16 cellular contexts compared by ENCODE assay signal in the genomic region with DNA sequence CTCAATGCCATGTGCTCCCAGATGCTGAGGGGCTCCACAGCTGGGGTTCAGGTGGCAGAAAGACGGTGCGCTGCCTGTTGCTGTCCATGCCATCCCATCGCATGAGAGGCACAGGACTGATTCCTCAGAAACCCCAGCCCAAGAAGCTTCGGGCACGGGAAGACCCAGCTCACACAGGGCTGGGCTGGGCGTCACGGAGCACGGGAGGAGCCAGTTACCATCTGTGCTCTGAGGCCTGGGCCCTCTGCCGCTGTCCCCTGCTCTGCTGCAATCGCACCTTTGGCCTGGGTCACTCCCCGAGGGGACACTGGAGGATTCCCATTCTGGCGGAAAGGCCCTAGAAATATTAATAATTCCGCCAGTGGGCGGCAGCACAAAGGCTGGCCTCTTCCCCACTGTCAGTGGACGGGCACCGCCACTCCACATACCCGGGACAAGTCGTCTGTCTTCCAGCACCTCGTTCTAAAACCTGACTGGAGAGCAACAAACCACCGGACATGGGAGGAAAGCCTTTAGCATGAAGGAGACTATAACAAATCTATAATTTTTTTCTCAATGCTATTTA.
DNase-seq lines count a peak whose midpoint lies in the region; ATAC-seq, FAIRE-seq and TF ChIP-seq lines count a peak whose summit lies in the region.
"Had no signal": no experiment of that assay in that cellular context is flagged by ENCODE, and none has a peak within 500 bp of the region (broad histone marks: within the 10 kb centered on the region; RNA-seq: fewer than 3 reads in every experiment).

No MANE protein-coding gene starts in this region.

- H3K9me3 ChIP-seq in CD4-positive, CD25-positive, alpha-beta regulatory T cell (ENCODE audit: control insufficient read depth in 2 of 2, low read length in 2 of 2) = no peaks in the 10 kb centered on the region
- H3K9me3 ChIP-seq: breast epithelium had no signal

- ATAC-seq in CD4-positive, CD25-positive, alpha-beta regulatory T cell (ENCODE audit: low read depth in 2 of 2) = no peak
- no peak for ATAC-seq in GM19328 (IDR thresholded peaks at IDR 0.05; ENCODE audit: unreplicated experiment)
- ATAC-seq: activated CD4-positive, CD25-positive, alpha-beta regulatory T cell treated with anti-CD3 and anti-CD28 coated beads, Interleukin-2, amount 50 U/mL, for 24 hours; sciatic nerve had no signal

- no peaks in the 10 kb centered on the region for H3K9me3 Mint-ChIP-seq in CD4-positive, CD25-positive, alpha-beta regulatory T cell
- H3K9me3 Mint-ChIP-seq in chondrocyte (ENCODE audit: low read depth) (no peaks in the 10 kb centered on the region), mesothelial cell of epicardium (no peaks in the 10 kb centered on the region)

- H3K27me3 Mint-ChIP-seq in CD4-positive, CD25-positive, alpha-beta regulatory T cell = no peaks in the 10 kb centered on the region
- no peaks in the 10 kb centered on the region for H3K27me3 Mint-ChIP-seq in chondrocyte (ENCODE audit: low read depth)
- H3K27me3 Mint-ChIP-seq in mesothelial cell of epicardium (ENCODE audit: low read depth) = no peaks in the 10 kb centered on the region

- peak; percentile 33 for FAIRE-seq in GM12892 (lab: Jason Lieb, UNC)
- FAIRE-seq: islet of Langerhans had no signal

- no peak for TF ChIP-seq POLR2A in GM12892 (IDR thresholded peaks at IDR 0.05; ENCODE audit: low read depth, low read length)

- H3K27ac Mint-ChIP-seq in CD4-positive, CD25-positive, alpha-beta regulatory T cell = peak overlapping the region; percentile 57 to 89 (median 57)
- H3K27ac Mint-ChIP-seq in chondrocyte (ENCODE audit: unreplicated experiment) (peak overlapping the region; percentile 49), mesothelial cell of epicardium (peak overlapping the region; percentile 68)

- peak overlapping the region; percentile 94 for H3K27ac ChIP-seq in CD4-positive, CD25-positive, alpha-beta regulatory T cell (ENCODE audit: insufficient read depth, low read length, poor library complexity, severe bottlenecking)
- H3K27ac ChIP-seq: breast epithelium had no signal

- no peak for DNase-seq in CD4-positive, CD25-positive, alpha-beta regulatory T cell
- no peak for DNase-seq in GM12892 (ENCODE audit: insufficient read length)
- DNase-seq in chondrocyte (ENCODE audit: low spot score) = no peak
- no peak for DNase-seq in mesothelial cell of epicardium (ENCODE audit: low spot score in 2 of 2, unreplicated experiment in 2 of 2)
- no peak for DNase-seq in AML-193 (lab: John Stamatoyannopoulos, UW)
- DNase-seq in SHP77 (lab: John Stamatoyannopoulos, UW) = no peak
- DNase-seq in NCI-H526 treated with DMSO at 0.1 percent for 48 hours (lab: John Stamatoyannopoulos, UW) = no peak
- DNase-seq: NCI-H187 treated with DMSO at 0.1 percent for 48 hours, NCI-H510A treated with DMSO at 0.1 percent for 48 hours, occipital lobe, T-helper 9 cell had no signal

- no peak for TF ChIP-seq CTCF in chondrocyte (IDR thresholded peaks at IDR 0.05)
- TF ChIP-seq CTCF in mesothelial cell of epicardium (IDR thresholded peaks at IDR 0.05; ENCODE audit: unreplicated experiment) = no peak

- peak overlapping the region in 2 of 4 donors; percentile 39 to 59 for H3K4me3 Mint-ChIP-seq in CD4-positive, CD25-positive, alpha-beta regulatory T cell
- H3K4me3 Mint-ChIP-seq in chondrocyte (ENCODE audit: unreplicated experiment) (no peak overlapping the region), mesothelial cell of epicardium (no peak overlapping the region)

- peaks cover 90% of the 10 kb centered on the region for H3K4me1 ChIP-seq in CD4-positive, CD25-positive, alpha-beta regulatory T cell (ENCODE audit: control insufficient read depth, insufficient read depth, low read length, poor library complexity, severe bottlenecking)

- H3K36me3 Mint-ChIP-seq in CD4-positive, CD25-positive, alpha-beta regulatory T cell = peaks cover 12% of the 10 kb centered on the region
- H3K36me3 Mint-ChIP-seq in chondrocyte (ENCODE audit: low read depth) (no peaks in the 10 kb centered on the region), mesothelial cell of epicardium (no peaks in the 10 kb centered on the region)

- peaks cover 72 to 98% (median 87%) of the 10 kb centered on the region in 4 donors for H3K4me1 Mint-ChIP-seq in CD4-positive, CD25-positive, alpha-beta regulatory T cell
- peaks cover 93% of the 10 kb centered on the region for H3K4me1 Mint-ChIP-seq in chondrocyte (ENCODE audit: low read depth)
- peaks cover 90% of the 10 kb centered on the region for H3K4me1 Mint-ChIP-seq in mesothelial cell of epicardium

- H3K4me3 ChIP-seq in CD4-positive, CD25-positive, alpha-beta regulatory T cell (ENCODE audit: low read depth, low read length) = peak overlapping the region; percentile 37
- H3K4me3 ChIP-seq: breast epithelium had no signal

- no peaks in the 10 kb centered on the region for H3K36me3 ChIP-seq in CD4-positive, CD25-positive, alpha-beta regulatory T cell (ENCODE audit: control insufficient read depth, insufficient read depth, low read length)
- H3K36me3 ChIP-seq: breast epithelium had no signal

- no peaks in the 10 kb centered on the region for H3K27me3 ChIP-seq in CD4-positive, CD25-positive, alpha-beta regulatory T cell (ENCODE audit: control insufficient read depth, insufficient read depth, low read length)
- H3K27me3 ChIP-seq: breast epithelium had no signal
